ENCODE assay signal across 18 cellular contexts in genomic region chr10:115989621-115990020, GRCh38.
DNase-seq lines count a peak whose midpoint lies in the region; FAIRE-seq and TF ChIP-seq lines count a peak whose summit lies in the region.
"Had no signal": no experiment of that assay in that cellular context is flagged by ENCODE, and none has a peak within 500 bp of the region (broad histone marks: within the 10 kb centered on the region; RNA-seq: fewer than 3 reads in every experiment).

No MANE protein-coding gene starts in this region.

- dilution Hi-C loops in mammary epithelial cell (cut with HindIII; ENCODE audit: low sequenced_read_pairs): no loop called here
- dilution Hi-C loops in keratinocyte (cut with MboI; ENCODE audit: extremely low pct_ligation_motif_present, low sequenced_read_pairs): no loop called here

- FAIRE-seq in keratinocyte (lab: Jason Lieb, UNC): peak; percentile 84
- FAIRE-seq: A549 had no signal

- H3F3A ChIP-seq in PC-9 (ENCODE audit: insufficient read depth, low read depth): no peaks in the 10 kb centered on the region

- no peaks in the 10 kb centered on the region for H3K9me3 ChIP-seq in mammary epithelial cell (replicated peaks; ENCODE audit: insufficient read depth, low read length)
- H3K9me3 ChIP-seq in keratinocyte (ENCODE audit: control insufficient read depth, low read depth, low read length): no peaks in the 10 kb centered on the region
- H3K9me3 ChIP-seq in PC-9 (ENCODE audit: insufficient read depth, low read depth): no peaks in the 10 kb centered on the region
- H3K9me3 ChIP-seq: A549 had no signal

- H3K79me2 ChIP-seq in mammary epithelial cell (ENCODE audit: insufficient read depth, low read length) (no peaks in the 10 kb centered on the region), keratinocyte (ENCODE audit: control insufficient read depth, insufficient read depth, low read length) (no peaks in the 10 kb centered on the region), PC-9 (ENCODE audit: low read depth) (no peaks in the 10 kb centered on the region)

- H3K4me1 ChIP-seq in mammary epithelial cell (ENCODE audit: insufficient read depth, low read length): peaks cover 7% of the 10 kb centered on the region
- H3K4me1 ChIP-seq in keratinocyte (ENCODE audit: control insufficient read depth, extremely low read depth, insufficient read depth, low read length): peaks cover 13% of the 10 kb centered on the region
- no peaks in the 10 kb centered on the region for H3K4me1 ChIP-seq in PC-9 (replicated peaks; ENCODE audit: insufficient read depth)
- H3K4me1 ChIP-seq: A549 had no signal

- H3K27me3 ChIP-seq in mammary epithelial cell (ENCODE audit: insufficient read depth, low read length) (no peaks in the 10 kb centered on the region), keratinocyte (ENCODE audit: control insufficient read depth, extremely low read depth, insufficient read depth, low read length) (no peaks in the 10 kb centered on the region), PC-9 (ENCODE audit: insufficient read depth, low read depth) (no peaks in the 10 kb centered on the region)

- H3K36me3 ChIP-seq in mammary epithelial cell (ENCODE audit: insufficient read depth, low read length) (no peaks in the 10 kb centered on the region), keratinocyte (ENCODE audit: control insufficient read depth in 2 of 2, extremely low read depth in 1 of 2, insufficient read depth in 2 of 2, low read length in 2 of 2) (no peaks in the 10 kb centered on the region), PC-9 (ENCODE audit: low read depth) (no peaks in the 10 kb centered on the region)

- 7% methylated on average over 3 of the region's 3 CpGs for WGBS in mammary epithelial cell (ENCODE audit: low coverage, missing lambda C conversion rate)

- no peaks in the 10 kb centered on the region for H4K20me1 ChIP-seq in mammary epithelial cell (ENCODE audit: insufficient read depth, low read length)
- H4K20me1 ChIP-seq in keratinocyte (ENCODE audit: control insufficient read depth, extremely low read depth, insufficient read depth, low read length): no peaks in the 10 kb centered on the region
- no peaks in the 10 kb centered on the region for H4K20me1 ChIP-seq in PC-9 (ENCODE audit: insufficient read depth)

- no peak overlapping the region for H3K27ac ChIP-seq in mammary epithelial cell (ENCODE audit: insufficient read depth, low read depth, low read length)
- H3K27ac ChIP-seq in keratinocyte (ENCODE audit: control insufficient read depth, insufficient read depth, low read length): peak overlapping the region; percentile 50
- H3K27ac ChIP-seq in PC-9: no peak overlapping the region
- H3K27ac ChIP-seq: A549 had no signal

- DNase-seq in EH (ENCODE audit: low read depth): peak; percentile 5
- peak; percentile 65 for DNase-seq in NCI-H226
- DNase-seq in mammary epithelial cell: peak; percentile 71
- peak; percentile 25 for DNase-seq in keratinocyte (ENCODE audit: low read depth, low spot score)
- no peak for DNase-seq in activated gamma-delta T cell treated with Interleukin-2 at 50 U/mL for 16 hours
- no peak for DNase-seq in amygdala (lab: John Stamatoyannopoulos, UW)
- DNase-seq in PC-9: no peak
- DNase-seq in stimulated activated CD4-positive, alpha-beta T cell treated with anti-CD3 and anti-CD28 coated beads, Interleukin-4, amount 100 ng/mL, for 24 hours: no peak
- DNase-seq: AML-193; COR-L47; H7; Karpas-422; NCI-H1105; NCI-H187; NCI-H345; NCI-H526 treated with DMSO at 0.1 percent for 48 hours; NK-92 treated with Interleukin-12 subunit alpha and Interleukin-12 subunit beta, amount 100 ng/mL, for 24 hours had no signal

- no peaks in the 10 kb centered on the region for H3K9me1 ChIP-seq in keratinocyte (ENCODE audit: control insufficient read depth, extremely low read depth, insufficient read depth, low read length)

- CTCF ChIA-PET in mammary epithelial cell (lab: Charles Lee; ENCODE audit: low non-redundant PET) (interaction anchor here (0.7 kb wide), 1 partner anchor 298 kb away, joined by 5 read pairs; no protein-coding TSS in a partner anchor), PC-9 (lab: Charles Lee) (no interaction called here)

- POLR2A ChIA-PET in PC-9 (lab: Charles Lee; ENCODE audit: unreplicated experiment): no interaction called here

- H2AFZ ChIP-seq in mammary epithelial cell (ENCODE audit: low read depth, low read length): peak overlapping the region; percentile 30
- H2AFZ ChIP-seq in keratinocyte (ENCODE audit: control insufficient read depth, low read length): peak overlapping the region; percentile 54
- no peak overlapping the region for H2AFZ ChIP-seq in PC-9

- no peak for TF ChIP-seq CTCF in mammary epithelial cell (conservative IDR thresholded peaks at IDR 0.05 in 1 of 2, IDR thresholded peaks at IDR 0.05 in 1 of 2; ENCODE audit: extremely low read depth in 1 of 2, insufficient read depth in 1 of 2, low read depth in 1 of 2, low read length in 2 of 2)
- no peak for TF ChIP-seq CTCF in keratinocyte (optimal IDR thresholded peaks at IDR 0.05 in 1 of 3, IDR thresholded peaks at IDR 0.05 in 1 of 3, conservative IDR thresholded peaks at IDR 0.05 in 1 of 3; ENCODE audit: extremely low read depth in 1 of 3, insufficient read depth in 2 of 3, low read length in 3 of 3)
- no peak for TF ChIP-seq CTCF in PC-9 (conservative IDR thresholded peaks at IDR 0.05)

- H3K4me3 ChIP-seq in mammary epithelial cell (replicated peaks in 1 of 3; ENCODE audit: insufficient read depth in 1 of 3, low read depth in 2 of 3, low read length in 3 of 3) (no peak overlapping the region), keratinocyte (ENCODE audit: control insufficient read depth in 2 of 3, extremely low read depth in 1 of 3, insufficient read depth in 2 of 3, low read depth in 1 of 3, low read length in 3 of 3) (no peak overlapping the region), PC-9 (no peak overlapping the region)
- H3K4me3 ChIP-seq: A549 had no signal

- H3K9me2 ChIP-seq in PC-9 (ENCODE audit: insufficient read depth): no peaks in the 10 kb centered on the region

- no peak overlapping the region for H3K4me2 ChIP-seq in mammary epithelial cell (ENCODE audit: insufficient read depth, low read depth, low read length)
- H3K4me2 ChIP-seq in keratinocyte (ENCODE audit: control insufficient read depth, extremely low read depth, insufficient read depth, low read depth, low read length): peak overlapping the region; percentile 25
- H3K4me2 ChIP-seq in PC-9: no peak overlapping the region
- H3K4me2 ChIP-seq: A549 had no signal

- in situ Hi-C loops in mammary epithelial cell (cut with MboI; ENCODE audit: low sequenced_read_pairs in 2 of 2): no loop called here

- H3K9ac ChIP-seq in mammary epithelial cell (ENCODE audit: insufficient read depth, low read length) (no peak overlapping the region), keratinocyte (ENCODE audit: control insufficient read depth, extremely low read depth, insufficient read depth, low read length) (no peak overlapping the region)

- no TSS peak for BruUV-seq in mammary epithelial cell (replicated peaks; lab: Mats Ljungman, UMichigan)
- no TSS peak for BruUV-seq in PC-9 (replicated peaks; lab: Mats Ljungman, UMichigan)

- intact Hi-C loops in mammary epithelial cell (cut with micrococcal nuclease): no loop called here
- intact Hi-C loops in PC-9 (cut with micrococcal nuclease; ENCODE audit: unreplicated experiment): no loop called here

Comparison
In these comparisons a context has a peak if more than half of its experiments do, and no peak if none do; other contexts are left out.
1. DNase-seq: peak in EH (single experiment), NCI-H226 (single experiment), mammary epithelial cell (single experiment) and keratinocyte (single experiment); none in activated gamma-delta T cell treated with Interleukin-2 at 50 U/mL for 16 hours (single experiment), amygdala (0 of 56), PC-9 (0 of 2) and stimulated activated CD4-positive, alpha-beta T cell treated with anti-CD3 and anti-CD28 coated beads, Interleukin-4, amount 100 ng/mL, for 24 hours (single experiment).